Comparison of ENCODE assay signal across 1 cellular context in genomic region chr16:71584543-71585317, GRCh38.
TF ChIP-seq lines count a peak whose summit lies in the region.

No MANE protein-coding gene starts in this region.

TF ChIP-seq in A549, 52 proteins besides CTCF, POLR2A, EP300 and RAD21 (continued from another document):
- TF ChIP-seq REST (IDR thresholded peaks at IDR 0.05) (no peak), HMGXB4 (CRISPR knock-in tag; IDR thresholded peaks at IDR 0.05; ENCODE audit: borderline replicate concordance) (no peak), MAZ (IDR thresholded peaks at IDR 0.05; ENCODE audit: borderline replicate concordance, low read depth, low read length) (no peak), HOXB13 (CRISPR knock-in tag; IDR thresholded peaks at IDR 0.05; ENCODE audit: low read depth) (no peak), RNF2 (IDR thresholded peaks at IDR 0.05; ENCODE audit: borderline replicate concordance, low read depth) (no peak)
